In genomic region chr3:114078126-114078525, GRCh38 we compare ENCODE assay signal across 19 cellular contexts. TPM values are rescaled to one million over a fixed set of nuclear protein-coding genes. Genes with fewer than 3 reads are reported as not detected.
A peak's percentile ranks its signal among the peaks of the same experiment; 100 is the strongest.
DNase-seq lines count a peak whose midpoint lies in the region; FAIRE-seq and TF ChIP-seq lines count a peak whose summit lies in the region.
"Had no signal": no experiment of that assay in that cellular context is flagged by ENCODE, and none has a peak within 500 bp of the region (broad histone marks: within the 10 kb centered on the region; RNA-seq: fewer than 3 reads in every experiment).

No MANE protein-coding gene starts in this region.

- dilution Hi-C loops in endothelial cell of umbilical vein (cut with MboI; ENCODE audit: extremely low pct_ligation_motif_present, low sequenced_read_pairs): no loop called here

- TF ChIP-seq POLR2A in endothelial cell of umbilical vein (IDR thresholded peaks at IDR 0.05; ENCODE audit: low read depth, low read length): no peak

- no peak overlapping the region for H2AFZ ChIP-seq in GM23248
- no peak overlapping the region for H2AFZ ChIP-seq in endothelial cell of umbilical vein (ENCODE audit: low read depth, low read length)
- H2AFZ ChIP-seq in hepatocyte: no peak overlapping the region

- H4K20me1 ChIP-seq in GM23248 (ENCODE audit: insufficient read depth): no peaks in the 10 kb centered on the region
- no peaks in the 10 kb centered on the region for H4K20me1 ChIP-seq in endothelial cell of umbilical vein (replicated peaks; ENCODE audit: control insufficient read depth, extremely low read depth, insufficient read depth, low read length)
- H4K20me1 ChIP-seq in hepatocyte (ENCODE audit: insufficient read depth, poor library complexity, severe bottlenecking): no peaks in the 10 kb centered on the region

- TF ChIP-seq CTCF in endothelial cell of umbilical vein (IDR thresholded peaks at IDR 0.05; ENCODE audit: extremely low read depth in 1 of 2, insufficient read depth in 1 of 2, low read depth in 1 of 2, low read length in 2 of 2) (no peak), hepatocyte (IDR thresholded peaks at IDR 0.05; ENCODE audit: poor library complexity) (no peak)

- H3K9me3 ChIP-seq in GM23248 (ENCODE audit: low read depth) (no peaks in the 10 kb centered on the region), endothelial cell of umbilical vein (replicated peaks; ENCODE audit: control insufficient read depth, insufficient read depth, low read length) (no peaks in the 10 kb centered on the region), hepatocyte (ENCODE audit: low read depth) (no peaks in the 10 kb centered on the region), small intestine (ENCODE audit: control insufficient read depth, low read depth) (no peaks in the 10 kb centered on the region)

- no peak overlapping the region for H3K27ac ChIP-seq in GM23248
- H3K27ac ChIP-seq in endothelial cell of umbilical vein (ENCODE audit: insufficient read depth, low read depth, low read length): no peak overlapping the region
- peak overlapping the region; percentile 4 for H3K27ac ChIP-seq in hepatocyte
- no peak overlapping the region for H3K27ac ChIP-seq in small intestine (ENCODE audit: low read depth in 1 of 2, low read length in 1 of 2)

- H3K4me2 ChIP-seq in GM23248 (ENCODE audit: unreplicated experiment) (no peak overlapping the region), endothelial cell of umbilical vein (ENCODE audit: insufficient read depth, low read length) (no peak overlapping the region), hepatocyte (no peak overlapping the region)

- intact Hi-C loops in endothelial cell of umbilical vein (cut with micrococcal nuclease): no loop called here

- no peaks in the 10 kb centered on the region for H3K79me2 ChIP-seq in GM23248 (ENCODE audit: insufficient read depth)
- no peaks in the 10 kb centered on the region for H3K79me2 ChIP-seq in endothelial cell of umbilical vein (ENCODE audit: control insufficient read depth, insufficient read depth, low read length)
- no peaks in the 10 kb centered on the region for H3K79me2 ChIP-seq in hepatocyte

- peaks cover 24% of the 10 kb centered on the region for H3K4me1 ChIP-seq in GM23248 (ENCODE audit: insufficient read depth)
- H3K4me1 ChIP-seq in endothelial cell of umbilical vein (ENCODE audit: control insufficient read depth, extremely low read depth, insufficient read depth, low read length): peaks cover 22% of the 10 kb centered on the region
- H3K4me1 ChIP-seq in hepatocyte (ENCODE audit: insufficient read depth): no peaks in the 10 kb centered on the region
- H3K4me1 ChIP-seq in small intestine (ENCODE audit: control insufficient read depth in 2 of 2, insufficient read depth in 1 of 2, low read depth in 1 of 2, low read length in 1 of 2): no peaks in the 10 kb centered on the region

- no peaks in the 10 kb centered on the region for H3K9me1 ChIP-seq in endothelial cell of umbilical vein (replicated peaks; ENCODE audit: control insufficient read depth, extremely low read depth, insufficient read depth, low read length)

- no TSS peak for BruUV-seq in endothelial cell of umbilical vein (replicated peaks; lab: Mats Ljungman, UMichigan)

- CTCF ChIA-PET in endothelial cell of umbilical vein (lab: Charles Lee): interaction anchor here (0.9 kb wide), 1 partner anchor 78 kb away, joined by 3 read pairs; no protein-coding TSS in a partner anchor

- POLR2A ChIA-PET in endothelial cell of umbilical vein (lab: Charles Lee): no interaction called here

- H3K4me3 ChIP-seq in GM23248 (no peak overlapping the region), endothelial cell of umbilical vein (replicated peaks in 1 of 3; ENCODE audit: insufficient read depth in 1 of 3, low read depth in 1 of 3, low read length in 3 of 3) (no peak overlapping the region), hepatocyte (no peak overlapping the region), small intestine (ENCODE audit: low read depth in 1 of 2, low read length in 2 of 2) (no peak overlapping the region)
- H3K4me3 ChIP-seq: K562 had no signal

- in situ Hi-C loops in GM23248 (cut with MboI): no loop called here

- peak; percentile 10 for DNase-seq in AG20443 (ENCODE audit: low spot score)
- peak; percentile 2 for DNase-seq in GM23248
- DNase-seq in endothelial cell of umbilical vein (ENCODE audit: low read depth, low spot score): peak; percentile 29
- no peak for DNase-seq in hepatocyte (ENCODE audit: low spot score)
- DNase-seq in RKO (ENCODE audit: low spot score): no peak
- no peak for DNase-seq in small intestine
- DNase-seq in activated CD8-positive, alpha-beta memory T cell treated with anti-CD3 and anti-CD28 coated beads for 24 hours: no peak
- DNase-seq: H7, MM.1S, NCI-H1048, NCI-H1436, NCI-H187 treated with DMSO at 0.1 percent for 48 hours, NCI-H2107, NCI-H446 treated with DMSO at 0.1 percent for 48 hours, NCI-H69, PC-3, RPMI8226, SHP77 had no signal

- H3K9ac ChIP-seq in GM23248: no peak overlapping the region
- no peak overlapping the region for H3K9ac ChIP-seq in endothelial cell of umbilical vein (replicated peaks; ENCODE audit: extremely low read depth, insufficient read depth, low read length)

- FAIRE-seq in endothelial cell of umbilical vein (lab: Jason Lieb, UNC) (no peak), small intestine (lab: Jason Lieb, UNC) (no peak)
- FAIRE-seq: K562 had no signal

- H3K9me2 ChIP-seq in GM23248 (ENCODE audit: insufficient read depth): no peaks in the 10 kb centered on the region
- H3K9me2 ChIP-seq in hepatocyte (replicated peaks; ENCODE audit: insufficient read depth): no peaks in the 10 kb centered on the region

- no peaks in the 10 kb centered on the region for H3K27me3 ChIP-seq in GM23248 (replicated peaks; ENCODE audit: insufficient read depth)
- H3K27me3 ChIP-seq in endothelial cell of umbilical vein (ENCODE audit: control insufficient read depth in 2 of 2, insufficient read depth in 2 of 2, low read length in 2 of 2): no peaks in the 10 kb centered on the region
- no peaks in the 10 kb centered on the region for H3K27me3 ChIP-seq in hepatocyte
- H3K27me3 ChIP-seq in small intestine (ENCODE audit: control insufficient read depth in 2 of 2, insufficient read depth in 2 of 2, low read length in 2 of 2): no peaks in the 10 kb centered on the region

- peaks cover 19% of the 10 kb centered on the region for H3F3A ChIP-seq in GM23248 (ENCODE audit: insufficient read depth)

- H3K36me3 ChIP-seq in GM23248 (ENCODE audit: low read depth): peaks cover 46% of the 10 kb centered on the region
- H3K36me3 ChIP-seq in endothelial cell of umbilical vein (ENCODE audit: control insufficient read depth in 2 of 2, extremely low read depth in 1 of 2, insufficient read depth in 2 of 2, low read length in 2 of 2): peaks cover 13 to 15% of the 10 kb centered on the region in 2 experiments
- no peaks in the 10 kb centered on the region for H3K36me3 ChIP-seq in hepatocyte (replicated peaks; ENCODE audit: insufficient read depth, low read depth)
- H3K36me3 ChIP-seq in small intestine (ENCODE audit: control insufficient read depth in 2 of 2, insufficient read depth in 2 of 2, low read length in 2 of 2): peaks cover 25 to 29% of the 10 kb centered on the region in 2 donors

TF ChIP-seq in endothelial cell of umbilical vein, 7 proteins besides CTCF, POLR2A, EP300 and RAD21:
- TF ChIP-seq POLR2AphosphoS5 (IDR thresholded peaks at IDR 0.05; ENCODE audit: insufficient read depth, low read depth, low read length): no peak
- no peak for TF ChIP-seq FOS (IDR thresholded peaks at IDR 0.05; ENCODE audit: borderline replicate concordance, insufficient read depth, low read length)
- no peak for TF ChIP-seq JUN (IDR thresholded peaks at IDR 0.05; ENCODE audit: borderline replicate concordance, insufficient read depth, insufficient read length, low read depth)

RNA-seq across cellular contexts. Expression of gene QTRT2, which starts 21.6 kb away (rescaled TPM):
- 11.7 and 19.9 TPM in 2 replicates for total RNA-seq in GM23248 (2014; rRNA removed; shearing (Covaris generic))
- polyA plus RNA-seq in GM23248 (2016; fragmentation: Nextera tagmentation; extraction: Ambion mirVana) (8.3 and 10.9 TPM in 2 replicates), endothelial cell of umbilical vein (9.1 and 11.0 TPM in 2 replicates), hepatocyte (7.8 and 13.4 TPM in 2 replicates), small intestine (1 to 10 TPM; 4.5 to 8.8 (median 5.7) TPM)
- total RNA-seq in endothelial cell of umbilical vein (29.5 and 42.8 TPM in 2 replicates), hepatocyte (14.7 and 18.3 TPM in 2 replicates)
- polyA plus RNA-seq in endothelial cell of umbilical vein (2011; cell fraction: cytosol; rRNA removed): 11.1 and 12.2 TPM in 2 replicates
- 17.5 and 22.8 TPM in 2 replicates for polyA plus RNA-seq in endothelial cell of umbilical vein (2011; cell fraction: nucleus; rRNA removed)
- 13.2 and 24.3 TPM in 2 replicates for polyA plus RNA-seq in endothelial cell of umbilical vein (2012)
- polyA minus RNA-seq in endothelial cell of umbilical vein: 24.0 and 26.6 TPM in 2 replicates
- polyA minus RNA-seq in endothelial cell of umbilical vein (2011; cell fraction: cytosol; rRNA and poly(A)+ RNA removed): 17.9 TPM
- 25.7 and 26.7 TPM in 2 replicates for polyA minus RNA-seq in endothelial cell of umbilical vein (2011; cell fraction: nucleus; rRNA and poly(A)+ RNA removed)

RNA-seq across cellular contexts. Expression of gene CCDC191, which starts 21.8 kb away (rescaled TPM):
- 0.43 and 2.4 TPM in 2 replicates for total RNA-seq in GM23248 (2014; rRNA removed; shearing (Covaris generic))
- 1.1 and 1.5 TPM in 2 replicates for polyA plus RNA-seq in GM23248 (2016; fragmentation: Nextera tagmentation; extraction: Ambion mirVana)
- total RNA-seq in endothelial cell of umbilical vein: 3.8 and 4.9 TPM in 2 replicates
- 1.4 and 1.7 TPM in 2 replicates for polyA plus RNA-seq in endothelial cell of umbilical vein
- 1.1 and 1.2 TPM in 2 replicates for polyA plus RNA-seq in endothelial cell of umbilical vein (2011; cell fraction: cytosol; rRNA removed)
- polyA plus RNA-seq in endothelial cell of umbilical vein (2011; cell fraction: nucleus; rRNA removed): 14.7 and 15.1 TPM in 2 replicates
- polyA plus RNA-seq in endothelial cell of umbilical vein (2012): 1.4 and 1.9 TPM in 2 replicates
- polyA minus RNA-seq in endothelial cell of umbilical vein: 2.5 and 3.3 TPM in 2 replicates
- polyA minus RNA-seq in endothelial cell of umbilical vein (2011; cell fraction: cytosol; rRNA and poly(A)+ RNA removed): not detected
- polyA minus RNA-seq in endothelial cell of umbilical vein (2011; cell fraction: nucleus; rRNA and poly(A)+ RNA removed): 5.2 and 5.8 TPM in 2 replicates
- 3.0 and 3.5 TPM in 2 replicates for total RNA-seq in hepatocyte
- 1.1 and 2.7 TPM in 2 replicates for polyA plus RNA-seq in hepatocyte
- polyA plus RNA-seq in small intestine: 1 to 10 TPM in 2 of 3 donors, under 1 TPM in 1; 0.54 to 1.8 (median 1.6) TPM

Comparison
In these comparisons a context has a peak if more than half of its experiments do, and no peak if none do; other contexts are left out.
1. DNase-seq: peak in AG20443 (single experiment), GM23248 (single experiment) and endothelial cell of umbilical vein (single experiment); none in hepatocyte (single experiment), RKO (single experiment), small intestine (single experiment) and activated CD8-positive, alpha-beta memory T cell treated with anti-CD3 and anti-CD28 coated beads for 24 hours (single experiment).